ENCODE assay signal across 8 cellular contexts in genomic region chr12:119115296-119115905, GRCh38.
DNase-seq lines count a peak whose midpoint lies in the region; ATAC-seq and TF ChIP-seq lines count a peak whose summit lies in the region.

No MANE protein-coding gene starts in this region.

- H4K91ac ChIP-seq in mesenchymal stem cell (ENCODE audit: low read length) = no peak overlapping the region

- peak; percentile 93 for TF ChIP-seq CTCF in Panc1 (IDR thresholded peaks at IDR 0.05)

- H3K14ac ChIP-seq in mesenchymal stem cell (ENCODE audit: low read length in 2 of 2) = no peak overlapping the region

- H3K4me2 ChIP-seq in mesenchymal stem cell (ENCODE audit: low read length, poor library complexity, severe bottlenecking) = no peak overlapping the region

- H3K27me3 ChIP-seq in Panc1 (ENCODE audit: control insufficient read depth, insufficient read depth, low read length) (no peaks in the 10 kb centered on the region; the same call in 1 of the 2 replicates), mesenchymal stem cell (ENCODE audit: control insufficient read depth in 1 of 2, insufficient read depth in 1 of 2, low read length in 2 of 2) (peaks cover 4 to 6% of the 10 kb centered on the region in 2 experiments)

- peak; percentile 2 for DNase-seq in SKM-1 (lab: John Stamatoyannopoulos, UW; ENCODE audit: unreplicated experiment)
- DNase-seq in SKM-1 treated with dmso at 0.1 percent for 144 hours (lab: John Stamatoyannopoulos, UW; ENCODE audit: unreplicated experiment) = no peak
- DNase-seq in HT1080 (ENCODE audit: low read depth) = peak; percentile 18
- DNase-seq in Panc1 (ENCODE audit: low read depth, low spot score) = peak; percentile 35
- DNase-seq in ecto neural progenitor cell (ENCODE audit: low spot score) = peak; percentile 68
- peak; percentile 48 for DNase-seq in mesenchymal stem cell

- in situ Hi-C loops in Panc1 (cut with HindIII; ENCODE audit: low pct_unique_long_range_greater_than_20kb, low sequenced_read_pairs) = no loop called here

- H2BK12ac ChIP-seq in mesenchymal stem cell (ENCODE audit: low read length in 2 of 2) = no peak overlapping the region

- H4K8ac ChIP-seq in mesenchymal stem cell (ENCODE audit: low read length) = no peak overlapping the region

- H2BK5ac ChIP-seq in mesenchymal stem cell (ENCODE audit: low read depth, low read length, poor library complexity, severe bottlenecking) = no peak overlapping the region

- POLR2A ChIA-PET in Panc1 (lab: Charles Lee) = no interaction called here

- CTCF ChIA-PET in Panc1 (lab: Charles Lee) = no interaction called here

- H3K9me3 ChIP-seq in Panc1 (ENCODE audit: control insufficient read depth, insufficient read depth, low read depth, low read length) (no peaks in the 10 kb centered on the region), mesenchymal stem cell (ENCODE audit: control insufficient read depth, low read length) (no peaks in the 10 kb centered on the region)

- H3K4ac ChIP-seq in mesenchymal stem cell (ENCODE audit: low read depth in 1 of 2, low read length in 2 of 2) = no peak overlapping the region

- H3K4me3 ChIP-seq in Panc1 (ENCODE audit: low read depth in 2 of 2, low read length in 2 of 2) (no peak overlapping the region), mesenchymal stem cell (ENCODE audit: insufficient read depth in 1 of 2, low read depth in 1 of 2, low read length in 2 of 2) (no peak overlapping the region)

- intact Hi-C loops in Panc1 (cut with micrococcal nuclease; ENCODE audit: unreplicated experiment) = loop anchor here (2.0 kb wide), 1 partner anchor 297 kb away; no protein-coding TSS in a partner anchor

- no peak overlapping the region for H2AK5ac ChIP-seq in mesenchymal stem cell (ENCODE audit: low read length, severe bottlenecking)

- no peak overlapping the region for H3K18ac ChIP-seq in mesenchymal stem cell (ENCODE audit: low read depth in 1 of 2, low read length in 2 of 2)

- H3K79me1 ChIP-seq in mesenchymal stem cell (replicated peaks; ENCODE audit: low read length, poor library complexity, severe bottlenecking) = no peaks in the 10 kb centered on the region

- H3K4me1 ChIP-seq in Panc1 (ENCODE audit: control insufficient read depth, insufficient read depth, low read length) = no peaks in the 10 kb centered on the region
- no peaks in the 10 kb centered on the region for H3K4me1 ChIP-seq in mesenchymal stem cell (ENCODE audit: control insufficient read depth, insufficient read depth, low read depth, low read length)

- no peak overlapping the region for H2BK15ac ChIP-seq in mesenchymal stem cell (ENCODE audit: low read depth, poor library complexity, severe bottlenecking)

- no peak overlapping the region for H3K27ac ChIP-seq in Panc1 (ENCODE audit: low read length)
- no peak overlapping the region for H3K27ac ChIP-seq in mesenchymal stem cell (ENCODE audit: low read length, poor library complexity, severe bottlenecking)

- H3K36me3 ChIP-seq in Panc1 (ENCODE audit: control insufficient read depth, insufficient read depth, low read length) (no peaks in the 10 kb centered on the region), mesenchymal stem cell (ENCODE audit: control insufficient read depth in 1 of 2, insufficient read depth in 2 of 2, low read depth in 1 of 2, low read length in 2 of 2) (no peaks in the 10 kb centered on the region)

- 100% methylated on average over 1 of the region's 2 CpGs for WGBS in mesenchymal stem cell

- ATAC-seq in Panc1 (0 out of 2 replicates have a peak, but pooled peaks have one; percentile 56), GM18868 (IDR thresholded peaks at IDR 0.05; ENCODE audit: unreplicated experiment) (no peak), GM19397 (IDR thresholded peaks at IDR 0.05; ENCODE audit: unreplicated experiment) (no peak)

- H3K9ac ChIP-seq in mesenchymal stem cell (ENCODE audit: low read length) = no peak overlapping the region

- no peak overlapping the region for H2AFZ ChIP-seq in mesenchymal stem cell (ENCODE audit: low read depth, low read length)

- H3K23ac ChIP-seq in mesenchymal stem cell (ENCODE audit: low read length in 2 of 2) = no peak overlapping the region

- no TSS peak for BruUV-seq in Panc1 (replicated peaks; lab: Mats Ljungman, UMichigan)

- no peak overlapping the region for H2BK120ac ChIP-seq in mesenchymal stem cell (ENCODE audit: low read depth, low read length)
